In the genomic region with DNA sequence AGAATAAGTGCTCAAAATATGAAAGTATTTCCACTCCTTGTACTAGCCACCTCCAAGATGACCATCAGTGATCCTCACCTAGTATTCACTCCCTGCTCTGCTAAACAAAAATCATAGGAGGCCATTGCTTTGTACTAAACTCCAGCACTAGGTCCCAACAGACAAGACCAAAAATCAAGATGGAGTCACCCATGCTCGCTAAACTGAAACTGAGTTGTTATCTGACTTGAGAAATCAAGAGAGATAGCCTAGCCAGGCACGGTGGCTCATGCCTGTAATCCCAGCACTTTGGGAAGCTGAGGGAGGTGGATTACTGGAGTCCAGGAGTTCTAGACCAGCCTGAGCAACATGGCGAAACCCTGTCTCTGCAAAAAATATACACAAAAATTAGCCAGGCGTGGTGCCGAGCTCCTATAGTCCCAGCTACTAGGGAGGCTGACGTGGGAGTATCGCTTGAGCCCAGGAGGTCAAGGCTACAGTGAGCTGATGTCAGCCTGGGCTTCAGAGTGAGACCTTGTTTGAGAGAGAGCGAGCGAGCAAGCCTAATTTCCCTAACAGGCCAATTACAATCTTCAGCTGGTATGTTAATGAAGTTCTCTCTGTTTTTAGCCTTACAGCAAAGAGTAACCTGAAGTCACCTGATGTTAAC, we compare ENCODE assay signal across 18 cellular contexts. TPM values are rescaled to one million over a fixed set of nuclear protein-coding genes. Genes with fewer than 3 reads are reported as not detected.
DNase-seq lines count a peak whose midpoint lies in the region; ATAC-seq, FAIRE-seq and TF ChIP-seq lines count a peak whose summit lies in the region.
"Had no signal": no experiment of that assay in that cellular context is flagged by ENCODE, and none has a peak within 500 bp of the region (broad histone marks: within the 10 kb centered on the region; RNA-seq: fewer than 3 reads in every experiment).

No MANE protein-coding gene starts in this region.

- TF ChIP-seq CTCF in GM23338 (conservative IDR thresholded peaks at IDR 0.05; ENCODE audit: low read depth in 2 of 2) (no peak), H1 (IDR thresholded peaks at IDR 0.05; ENCODE audit: control extremely low read depth in 1 of 3, insufficient read depth in 1 of 3, low read depth in 1 of 3, low read length in 3 of 3) (no peak), nephron progenitor cell (IDR thresholded peaks at IDR 0.05) (no peak)
- no peak for TF ChIP-seq CTCF in activated CD8-positive, alpha-beta T cell treated with anti-CD3 and anti-CD28 coated beads for 36 hours (IDR thresholded peaks at IDR 0.05)

- no peak overlapping the region for H2AFZ ChIP-seq in GM23338
- no peak overlapping the region for H2AFZ ChIP-seq in H1 (ENCODE audit: low read length)

- H4K20me1 ChIP-seq in GM23338 (replicated peaks; ENCODE audit: insufficient read depth): no peaks in the 10 kb centered on the region
- H4K20me1 ChIP-seq in H1 (replicated peaks in 1 of 2; ENCODE audit: control insufficient read depth in 1 of 2, insufficient read depth in 2 of 2, low read length in 2 of 2): peaks cover 0 to 1% of the 10 kb centered on the region in 2 experiments

- H2BK120ac ChIP-seq in H1 (replicated peaks; ENCODE audit: low read depth, low read length): peak overlapping the region; percentile 78

- H3K18ac ChIP-seq in H1 (ENCODE audit: extremely low read depth, low read length): no peak overlapping the region

- no peak overlapping the region; the same call in 1 of the 2 replicates for H2BK5ac ChIP-seq in H1 (ENCODE audit: low read depth, low read length)

- H3K9ac ChIP-seq in H1 (replicated peaks in 1 of 4; ENCODE audit: extremely low read depth in 1 of 4, low read depth in 3 of 4, low read length in 3 of 4): no peak overlapping the region

- H3K27me3 Mint-ChIP-seq in GM23338 (ENCODE audit: insufficient read depth, low read depth, poor library complexity) (peaks cover 2% of the 10 kb centered on the region), nephron progenitor cell (ENCODE audit: low read depth, poor library complexity) (peaks cover 25% of the 10 kb centered on the region)
- peaks cover 10% of the 10 kb centered on the region for H3K27me3 Mint-ChIP-seq in activated CD8-positive, alpha-beta T cell treated with anti-CD3 and anti-CD28 coated beads for 36 hours

- intact Hi-C loops in activated CD8-positive, alpha-beta T cell treated with anti-CD3 and anti-CD28 coated beads for 36 hours (cut with micrococcal nuclease): no loop called here

- H4K5ac ChIP-seq in H1 (ENCODE audit: insufficient read length, low read depth, low read length): no peak overlapping the region

- H3K56ac ChIP-seq in H1 (replicated peaks; ENCODE audit: insufficient read length, low read depth, low read length): no peak overlapping the region

- 74% methylated on average over 9 of the region's 9 CpGs; no CpG with 5 or more reads in 1 of the 2 experiments for WGBS in H1 (ENCODE audit: extremely low coverage in 1 of 2, insufficient coverage in 1 of 2, insufficient read length in 1 of 2, insufficient replicate concordance in 2 of 2, low coverage in 1 of 2, low lambda C conversion rate in 2 of 2, missing lambda C conversion rate in 1 of 2), 2 experiments

- H3K4me1 ChIP-seq in GM23338 (ENCODE audit: insufficient read depth): no peaks in the 10 kb centered on the region
- peaks cover 0 to 4% (median 0%) of the 10 kb centered on the region in 4 experiments; a peak in 4 of 7 replicates for H3K4me1 ChIP-seq in H1 (replicated peaks in 1 of 4; ENCODE audit: control insufficient read depth in 3 of 4, insufficient read depth in 4 of 4, low read length in 3 of 4)
- H3K4me1 ChIP-seq: BE2C, Caco-2 had no signal

- H3K4me1 Mint-ChIP-seq in GM23338 (peaks cover 7% of the 10 kb centered on the region; the same call in 2 of the 3 replicates), nephron progenitor cell (peaks cover 18% of the 10 kb centered on the region)
- peaks cover 7% of the 10 kb centered on the region for H3K4me1 Mint-ChIP-seq in activated CD8-positive, alpha-beta T cell treated with anti-CD3 and anti-CD28 coated beads for 36 hours (ENCODE audit: low read depth)

- no peaks in the 10 kb centered on the region for H3F3A ChIP-seq in GM23338 (replicated peaks; ENCODE audit: low read depth)

- H2AK5ac ChIP-seq in H1 (ENCODE audit: low read depth, low read length): no peak overlapping the region

- H3K36me3 Mint-ChIP-seq in GM23338 (ENCODE audit: low read depth) (no peaks in the 10 kb centered on the region), nephron progenitor cell (ENCODE audit: low read depth) (no peaks in the 10 kb centered on the region)
- H3K36me3 Mint-ChIP-seq in activated CD8-positive, alpha-beta T cell treated with anti-CD3 and anti-CD28 coated beads for 36 hours (ENCODE audit: low read depth): no peaks in the 10 kb centered on the region
- H3K36me3 Mint-ChIP-seq: CD8-positive, alpha-beta T cell had no signal

- no peak overlapping the region for H3K27ac Mint-ChIP-seq in GM23338
- peak overlapping the region; percentile 10 for H3K27ac Mint-ChIP-seq in nephron progenitor cell
- H3K27ac Mint-ChIP-seq in activated CD8-positive, alpha-beta T cell treated with anti-CD3 and anti-CD28 coated beads for 36 hours: no peak overlapping the region
- H3K27ac Mint-ChIP-seq: CD8-positive, alpha-beta T cell had no signal

- DNase-seq in GM23338 (ENCODE audit: low spot score) (peak; percentile 26), NCI-H526 treated with DMSO at 0.1 percent for 48 hours (lab: John Stamatoyannopoulos, UW) (peak; percentile 38), H1 (ENCODE audit: low read depth in 1 of 2, low spot score in 2 of 2) (no peak), nephron progenitor cell (no peak), dedifferentiated amniotic fluid mesenchymal stem cell (ENCODE audit: extremely low spot score) (no peak)
- DNase-seq in activated CD8-positive, alpha-beta T cell treated with anti-CD3 and anti-CD28 coated beads for 36 hours: no peak
- DNase-seq: BE2C; Caco-2; CD8-positive, alpha-beta T cell; DND-41; GDM1; IMR-90 had no signal

- H3K27me3 ChIP-seq in GM23338 (ENCODE audit: insufficient read depth) (no peaks in the 10 kb centered on the region), H1 (replicated peaks in 1 of 4; ENCODE audit: control insufficient read depth in 3 of 4, extremely low read depth in 1 of 4, insufficient read depth in 3 of 4, low read length in 3 of 4) (no peaks in the 10 kb centered on the region)

- H4K8ac ChIP-seq in H1 (ENCODE audit: extremely low read depth, insufficient read depth, low read length): no peak overlapping the region

- H3K23ac ChIP-seq in H1 (ENCODE audit: insufficient read length): no peak overlapping the region

- H3K4me3 ChIP-seq in GM23338 (no peak overlapping the region), H1 (ENCODE audit: extremely low read depth in 1 of 4, insufficient read depth in 2 of 4, low read depth in 3 of 4, low read length in 4 of 4) (no peak overlapping the region)

- no peak overlapping the region for H3K4me2 ChIP-seq in GM23338
- no peak overlapping the region for H3K4me2 ChIP-seq in H1 (ENCODE audit: insufficient read depth in 1 of 2, low read depth in 2 of 2, low read length in 2 of 2)

- H3K4me3 Mint-ChIP-seq in GM23338 (no peak overlapping the region), nephron progenitor cell (no peak overlapping the region)
- H3K4me3 Mint-ChIP-seq in activated CD8-positive, alpha-beta T cell treated with anti-CD3 and anti-CD28 coated beads for 36 hours: no peak overlapping the region
- H3K4me3 Mint-ChIP-seq: CD8-positive, alpha-beta T cell had no signal

- H3K36me3 ChIP-seq in GM23338 (ENCODE audit: insufficient read depth) (no peaks in the 10 kb centered on the region), H1 (ENCODE audit: control insufficient read depth in 2 of 4, insufficient read depth in 4 of 4, low read length in 3 of 4) (no peaks in the 10 kb centered on the region)
- H3K36me3 ChIP-seq: BE2C had no signal

- H2BK20ac ChIP-seq in H1 (ENCODE audit: low read length): no peak overlapping the region

- no peak for TF ChIP-seq EP300 in H1 (IDR thresholded peaks at IDR 0.05; ENCODE audit: borderline replicate concordance in 1 of 2, low read depth in 2 of 2, low read length in 2 of 2)

- H3K9me2 ChIP-seq in GM23338 (ENCODE audit: insufficient read depth): no peaks in the 10 kb centered on the region

- peaks cover 3% of the 10 kb centered on the region for H3K23me2 ChIP-seq in H1 (ENCODE audit: low read depth, low read length)

- H2BK15ac ChIP-seq in H1 (ENCODE audit: low read length): no peak overlapping the region

- no peak overlapping the region for H3K4ac ChIP-seq in H1 (replicated peaks; ENCODE audit: insufficient read length, low read depth, low read length)

- no peak overlapping the region for H2BK12ac ChIP-seq in H1 (ENCODE audit: low read depth, low read length)

- no peaks in the 10 kb centered on the region for H3K79me1 ChIP-seq in H1 (ENCODE audit: low read depth, low read length)

- CTCF ChIA-PET in H1 (lab: Charles Lee; ENCODE audit: partially characterized antibody): interaction anchor here (0.7 to 1.4 kb wide), 5 partner anchors 9 to 110 kb away, joined by 3 read pairs; no protein-coding TSS in a partner anchor
- CTCF ChIA-PET in activated CD8-positive, alpha-beta T cell treated with anti-CD3 and anti-CD28 coated beads for 36 hours (lab: Charles Lee): no interaction called here

- no peaks in the 10 kb centered on the region for H3K9me3 Mint-ChIP-seq in GM23338
- no peaks in the 10 kb centered on the region for H3K9me3 Mint-ChIP-seq in nephron progenitor cell
- H3K9me3 Mint-ChIP-seq in activated CD8-positive, alpha-beta T cell treated with anti-CD3 and anti-CD28 coated beads for 36 hours: no peaks in the 10 kb centered on the region
- H3K9me3 Mint-ChIP-seq: CD8-positive, alpha-beta T cell had no signal

- no peak overlapping the region for H4K91ac ChIP-seq in H1 (replicated peaks; ENCODE audit: insufficient read length, low read length)

- FAIRE-seq in H1 (lab: Jason Lieb, UNC): no peak
- FAIRE-seq: A204.1, GM12892, GM19239, H54 had no signal

- no peak overlapping the region for H3K14ac ChIP-seq in H1 (ENCODE audit: insufficient read length)

- TF ChIP-seq POLR2A in H1 (IDR thresholded peaks at IDR 0.05; ENCODE audit: control extremely low read depth in 1 of 2, low read depth in 2 of 2, low read length in 2 of 2): no peak
- no peak for TF ChIP-seq POLR2A in GM18505 (IDR thresholded peaks at IDR 0.05; ENCODE audit: borderline replicate concordance, extremely low read depth, insufficient read depth, insufficient read length)

- H3K9me3 ChIP-seq in H1 (ENCODE audit: insufficient read depth in 2 of 2, low read depth in 1 of 2, low read length in 1 of 2): no peaks in the 10 kb centered on the region
- H3K9me3 ChIP-seq: BE2C, Caco-2 had no signal

- TF ChIP-seq RAD21 in H1 (IDR thresholded peaks at IDR 0.05 in 1 of 2, conservative IDR thresholded peaks at IDR 0.05 in 1 of 2; ENCODE audit: low read depth in 2 of 2, low read length in 2 of 2): no peak

- no peaks in the 10 kb centered on the region for H3K79me2 ChIP-seq in GM23338 (replicated peaks; ENCODE audit: insufficient read depth)
- H3K79me2 ChIP-seq in H1 (ENCODE audit: control insufficient read depth in 1 of 2, insufficient read depth in 2 of 2, low read length in 2 of 2): no peaks in the 10 kb centered on the region

- ATAC-seq in GM23338 (no peak), GM18505 (IDR thresholded peaks at IDR 0.05; ENCODE audit: unreplicated experiment) (no peak)
- ATAC-seq in activated CD8-positive, alpha-beta T cell treated with anti-CD3 and anti-CD28 coated beads for 36 hours: no peak
- ATAC-seq: CD8-positive, alpha-beta T cell had no signal

- no peak overlapping the region for H3K27ac ChIP-seq in GM23338 (ENCODE audit: low read depth)
- H3K27ac ChIP-seq in H1 (ENCODE audit: low read depth, low read length): no peak overlapping the region
- H3K27ac ChIP-seq: C4-2B had no signal

- POLR2A ChIA-PET in H1 (lab: Charles Lee; ENCODE audit: partially characterized antibody): interaction anchor here (0.7 kb wide), 1 partner anchor 31 kb away, joined by 3 read pairs; no protein-coding TSS in a partner anchor
- POLR2A ChIA-PET in activated CD8-positive, alpha-beta T cell treated with anti-CD3 and anti-CD28 coated beads for 36 hours (lab: Charles Lee): no interaction called here

RNA-seq across cellular contexts. Expression of gene SEC14L6, which starts 9.3 kb away (rescaled TPM):
- total RNA-seq in GM23338 (2014; rRNA removed; shearing (Covaris generic)): 2.1 and 2.4 TPM in 2 replicates
- 0.50 and 0.84 TPM in 2 replicates for polyA plus RNA-seq in GM23338 (2016; fragmentation: Nextera tagmentation; extraction: Ambion mirVana)
- 0.63 and 0.80 TPM in 2 replicates for total RNA-seq in H1 (2021; fragmentation: NEBNext Ultra II Directional; extraction: Animal tissue kit (Norgen Biotek cat#: 25700))
- polyA plus RNA-seq in H1 (2011; rRNA removed): 1.9 and 2.1 TPM in 2 replicates
- polyA plus RNA-seq in H1 (2011; cell fraction: cytosol; rRNA removed): 1.8 TPM
- 3.9 TPM for polyA plus RNA-seq in H1 (2011; cell fraction: nucleus; rRNA removed)
- polyA plus RNA-seq in H1 (2012, experiment 1 of 2): 1.2 to 1.9 TPM (median 1.6 TPM) in 4 replicates
- 0.70 TPM for polyA plus RNA-seq in H1 (2012, experiment 2 of 2)
- 1.1 TPM for polyA plus RNA-seq in H1 (2013, experiment 1 of 2)
- polyA plus RNA-seq in H1 (2013, experiment 2 of 2): 0.75 TPM
- 1.5 and 2.1 TPM in 2 replicates for polyA minus RNA-seq in H1 (2011; rRNA and poly(A)+ RNA removed)
- 0.51 TPM for polyA minus RNA-seq in H1 (2011; cell fraction: cytosol; rRNA and poly(A)+ RNA removed)
- 1.00 TPM for polyA minus RNA-seq in H1 (2011; cell fraction: nucleus; rRNA and poly(A)+ RNA removed)
- not detected for total RNA-seq in activated CD8-positive, alpha-beta T cell treated with anti-CD3 and anti-CD28 coated beads for 36 hours
- total RNA-seq: CD8-positive, alpha-beta T cell; IMR-90 had no signal

RNA-seq across cellular contexts. Expression of gene SEC14L4, which starts 31.7 kb away (rescaled TPM):
- total RNA-seq in GM23338 (2014; rRNA removed; shearing (Covaris generic)): 2.5 and 5.2 TPM in 2 replicates
- polyA plus RNA-seq in GM23338 (2016; fragmentation: Nextera tagmentation; extraction: Ambion mirVana) (1.7 and 1.9 TPM in 2 replicates), H1 (2011; rRNA removed) (2.6 and 2.9 TPM in 2 replicates)
- 3.9 and 4.9 TPM in 2 replicates for total RNA-seq in H1 (2021; fragmentation: NEBNext Ultra II Directional; extraction: Animal tissue kit (Norgen Biotek cat#: 25700))
- polyA plus RNA-seq in H1 (2011; cell fraction: cytosol; rRNA removed): 3.8 TPM
- polyA plus RNA-seq in H1 (2011; cell fraction: nucleus; rRNA removed): 5.6 TPM
- 2.1 to 4.0 TPM (median 3.6 TPM) in 4 replicates for polyA plus RNA-seq in H1 (2012, experiment 1 of 2)
- 2.1 TPM for polyA plus RNA-seq in H1 (2012, experiment 2 of 2)
- 2.2 TPM for polyA plus RNA-seq in H1 (2013, experiment 1 of 2)
- 2.1 TPM for polyA plus RNA-seq in H1 (2013, experiment 2 of 2)
- polyA minus RNA-seq in H1 (2011; rRNA and poly(A)+ RNA removed): 3.2 and 3.3 TPM in 2 replicates
- 1.2 TPM for polyA minus RNA-seq in H1 (2011; cell fraction: cytosol; rRNA and poly(A)+ RNA removed)
- 2.0 TPM for polyA minus RNA-seq in H1 (2011; cell fraction: nucleus; rRNA and poly(A)+ RNA removed)
- total RNA-seq in activated CD8-positive, alpha-beta T cell treated with anti-CD3 and anti-CD28 coated beads for 36 hours: not detected
- total RNA-seq: Caco-2; CD8-positive, alpha-beta T cell; IMR-90 had no signal
- polyA plus RNA-seq: IMR-90 had no signal

RNA-seq across cellular contexts. Expression of gene GAL3ST1, which starts 37.3 kb away (rescaled TPM):
- total RNA-seq in GM23338 (2014; rRNA removed; shearing (Covaris generic)): 9.2 and 13.3 TPM in 2 replicates
- polyA plus RNA-seq in GM23338 (2016; fragmentation: Nextera tagmentation; extraction: Ambion mirVana) (7.5 and 8.2 TPM in 2 replicates), H1 (2011; rRNA removed) (32.1 and 32.5 TPM in 2 replicates)
- 10.5 and 11.0 TPM in 2 replicates for total RNA-seq in H1 (2021; fragmentation: NEBNext Ultra II Directional; extraction: Animal tissue kit (Norgen Biotek cat#: 25700))
- polyA plus RNA-seq in H1 (2011; cell fraction: cytosol; rRNA removed): 18.0 TPM
- polyA plus RNA-seq in H1 (2011; cell fraction: nucleus; rRNA removed): 16.6 TPM
- polyA plus RNA-seq in H1 (2012, experiment 1 of 2): 5.1 to 12.0 TPM (median 10.9 TPM) in 4 replicates
- 12.7 TPM for polyA plus RNA-seq in H1 (2012, experiment 2 of 2)
- 29.0 TPM for polyA plus RNA-seq in H1 (2013, experiment 1 of 2)
- 31.8 TPM for polyA plus RNA-seq in H1 (2013, experiment 2 of 2)
- polyA minus RNA-seq in H1 (2011; rRNA and poly(A)+ RNA removed): 4.3 and 5.1 TPM in 2 replicates
- polyA minus RNA-seq in H1 (2011; cell fraction: cytosol; rRNA and poly(A)+ RNA removed): 11.2 TPM
- polyA minus RNA-seq in H1 (2011; cell fraction: nucleus; rRNA and poly(A)+ RNA removed): 5.4 TPM
- total RNA-seq in activated CD8-positive, alpha-beta T cell treated with anti-CD3 and anti-CD28 coated beads for 36 hours: not detected
- total RNA-seq: CD8-positive, alpha-beta T cell; IMR-90 had no signal
- polyA plus RNA-seq: IMR-90 had no signal

RNA-seq across cellular contexts. Expression of gene PES1, which starts 54.5 kb away (rescaled TPM):
- 76.9 and 78.4 TPM in 2 replicates for total RNA-seq in GM23338 (2014; rRNA removed; shearing (Covaris generic))
- polyA plus RNA-seq in GM23338 (2016; fragmentation: Nextera tagmentation; extraction: Ambion mirVana): 61.3 and 64.1 TPM in 2 replicates
- total RNA-seq in H1 (2021; fragmentation: NEBNext Ultra II Directional; extraction: Animal tissue kit (Norgen Biotek cat#: 25700)): 121 and 133 TPM in 2 replicates
- polyA plus RNA-seq in H1 (2011; rRNA removed): 191 and 247 TPM in 2 replicates
- 147 TPM for polyA plus RNA-seq in H1 (2011; cell fraction: cytosol; rRNA removed)
- 202 TPM for polyA plus RNA-seq in H1 (2011; cell fraction: nucleus; rRNA removed)
- 90.7 to 127 TPM (median 115 TPM) in 4 replicates for polyA plus RNA-seq in H1 (2012, experiment 1 of 2)
- 136 TPM for polyA plus RNA-seq in H1 (2012, experiment 2 of 2)
- 73.6 TPM for polyA plus RNA-seq in H1 (2013, experiment 1 of 2)
- polyA plus RNA-seq in H1 (2013, experiment 2 of 2): 74.6 TPM
- 186 and 236 TPM in 2 replicates for polyA minus RNA-seq in H1 (2011; rRNA and poly(A)+ RNA removed)
- polyA minus RNA-seq in H1 (2011; cell fraction: cytosol; rRNA and poly(A)+ RNA removed): 73.2 TPM
- 84.9 TPM for polyA minus RNA-seq in H1 (2011; cell fraction: nucleus; rRNA and poly(A)+ RNA removed)
- total RNA-seq in activated CD8-positive, alpha-beta T cell treated with anti-CD3 and anti-CD28 coated beads for 36 hours: 100 to 1,000 TPM; 123 to 131 TPM

Comparison
In these comparisons a context has a peak if more than half of its experiments do, and no peak if none do; other contexts are left out.
1. DNase-seq: peak in GM23338 (single experiment) and NCI-H526 treated with DMSO at 0.1 percent for 48 hours (single experiment); none in H1 (0 of 2), nephron progenitor cell (single experiment), activated CD8-positive, alpha-beta T cell treated with anti-CD3 and anti-CD28 coated beads for 36 hours (single experiment) and dedifferentiated amniotic fluid mesenchymal stem cell (single experiment).